Comparison of ENCODE assay signal across 18 cellular contexts in the genomic region with DNA sequence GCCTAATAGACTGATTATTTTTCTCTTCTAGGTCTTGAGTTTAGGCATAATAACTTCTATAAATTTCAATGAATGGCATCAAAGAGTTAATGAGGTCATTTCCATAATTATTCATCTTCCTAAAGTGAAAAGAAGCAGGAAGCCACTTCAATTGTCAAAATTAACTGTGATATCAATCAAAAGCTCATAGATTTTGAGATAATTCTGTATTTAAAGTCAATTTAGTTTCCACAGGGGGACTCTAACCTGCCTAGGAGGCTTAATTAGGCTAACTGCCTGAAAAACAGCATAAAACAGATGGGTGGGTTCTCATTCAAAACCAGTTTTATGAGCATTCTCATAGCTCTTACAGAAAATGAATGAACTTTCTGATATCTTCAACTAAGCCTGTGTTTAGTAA.
"Had no signal": no experiment of that assay in that cellular context is flagged by ENCODE, and none has a peak within 500 bp of the region (broad histone marks: within the 10 kb centered on the region; RNA-seq: fewer than 3 reads in every experiment).

No MANE protein-coding gene starts in this region.

- H3K9ac ChIP-seq: parathyroid adenoma had no signal

- H3K27ac ChIP-seq: epithelial cell of prostate, esophagus muscularis mucosa, gastrocnemius medialis, heart right ventricle, parathyroid adenoma, psoas muscle, right lobe of liver, suprapubic skin, thyroid gland had no signal

- DNase-seq: effector memory CD8-positive, alpha-beta T cell; gastrocnemius medialis; heart right ventricle; hypothalamus; islet precursor cell; mammary epithelial cell; natural killer cell; psoas muscle; retina; right lobe of liver; stimulated activated CD4-positive, alpha-beta T cell treated with anti-CD3 and anti-CD28 coated beads, Interleukin-4, amount 100 ng/mL, for 1 hour; stimulated activated CD8-positive, alpha-beta memory T cell treated with anti-CD3 and anti-CD28 coated beads, Interleukin-4, amount 100 ng/mL, for 48 hours; stimulated activated naive CD8-positive, alpha-beta T cell treated with anti-CD3 and anti-CD28 coated beads, Interleukin-15, Interleukin-2, amounts not matched to agents 100 U/mL and 50 U/mL, for 24 hours; thyroid gland had no signal

- H2AFZ ChIP-seq: parathyroid adenoma had no signal

- H3K9me3 ChIP-seq: esophagus muscularis mucosa, gastrocnemius medialis, psoas muscle, right lobe of liver, thyroid gland had no signal

- H3K27me3 ChIP-seq: esophagus muscularis mucosa, gastrocnemius medialis, heart right ventricle, right lobe of liver, suprapubic skin, thyroid gland had no signal

- H3K36me3 ChIP-seq: esophagus muscularis mucosa, gastrocnemius medialis, heart right ventricle, right lobe of liver, suprapubic skin, thyroid gland had no signal

- H3K4me1 ChIP-seq: esophagus muscularis mucosa, gastrocnemius medialis, heart right ventricle, parathyroid adenoma, psoas muscle, right lobe of liver, suprapubic skin, thyroid gland had no signal

- H3K4me3 ChIP-seq: esophagus muscularis mucosa, gastrocnemius medialis, heart right ventricle, psoas muscle, right lobe of liver, suprapubic skin, thyroid gland had no signal

- H3K79me2 ChIP-seq: parathyroid adenoma had no signal
